Comparison of ENCODE assay signal across 26 cellular contexts in genomic region chr14:54102530-54102929, GRCh38.
A peak's percentile ranks its signal among the peaks of the same experiment; 100 is the strongest.
DNase-seq lines count a peak whose midpoint lies in the region; ATAC-seq, FAIRE-seq and TF ChIP-seq lines count a peak whose summit lies in the region.
"Had no signal": no experiment of that assay in that cellular context is flagged by ENCODE, and none has a peak within 500 bp of the region (broad histone marks: within the 10 kb centered on the region; RNA-seq: fewer than 3 reads in every experiment).

No MANE protein-coding gene starts in this region.

- no peak for TF ChIP-seq RAD21 in HCT116 (IDR thresholded peaks at IDR 0.05; ENCODE audit: low read depth)

- H3K9me3 ChIP-seq in mammary epithelial cell (replicated peaks; ENCODE audit: insufficient read depth, low read length) (no peaks in the 10 kb centered on the region), Caco-2 (no peaks in the 10 kb centered on the region), HCT116 (ENCODE audit: control insufficient read depth in 1 of 2, insufficient read depth in 1 of 2, low read depth in 1 of 2, low read length in 2 of 2) (no peaks in the 10 kb centered on the region)
- H3K9me3 ChIP-seq: BE2C, BLaER1 had no signal

- FAIRE-seq in GM12891 (lab: Jason Lieb, UNC) = no peak
- FAIRE-seq: A204.1, D721Med, G401.6, GM12892, GM18507, GM19239 had no signal

- H3K27me3 Mint-ChIP-seq in MCF 10A (ENCODE audit: insufficient read depth, unreplicated experiment) = no peaks in the 10 kb centered on the region
- no peaks in the 10 kb centered on the region for H3K27me3 Mint-ChIP-seq in Caco-2 (ENCODE audit: insufficient read depth, unreplicated experiment)
- H3K27me3 Mint-ChIP-seq in nephron progenitor cell (ENCODE audit: low read depth, poor library complexity) = no peaks in the 10 kb centered on the region
- H3K27me3 Mint-ChIP-seq: CD4-positive, alpha-beta memory T cell; CD4-positive, CD25-positive, alpha-beta regulatory T cell; CD8-positive, alpha-beta memory T cell had no signal

- dilution Hi-C loops in mammary epithelial cell (cut with HindIII; ENCODE audit: low sequenced_read_pairs) = no loop called here

- H2AFZ ChIP-seq in mammary epithelial cell (ENCODE audit: low read depth, low read length) (no peak overlapping the region), HCT116 (ENCODE audit: low read depth, low read length, poor library complexity, severe bottlenecking) (no peak overlapping the region)

- intact Hi-C loops in MCF 10A (cut with micrococcal nuclease) (no loop called here), mammary epithelial cell (cut with micrococcal nuclease) (loop anchor here (1.0 to 10.0 kb wide), 2 partner anchors 47 to 212 kb away; no protein-coding TSS in a partner anchor), Caco-2 (cut with micrococcal nuclease; ENCODE audit: unreplicated experiment) (loop anchor here (2.0 kb wide), 1 partner anchor 102 kb away; no protein-coding TSS in a partner anchor), HCT116 (cut with micrococcal nuclease) (no loop called here)

- TF ChIP-seq CTCF in MCF 10A (IDR thresholded peaks at IDR 0.05; ENCODE audit: unreplicated experiment) (no peak), mammary epithelial cell (conservative IDR thresholded peaks at IDR 0.05 in 1 of 2, IDR thresholded peaks at IDR 0.05 in 1 of 2; ENCODE audit: extremely low read depth in 1 of 2, insufficient read depth in 1 of 2, low read depth in 1 of 2, low read length in 2 of 2) (no peak), Caco-2 (IDR thresholded peaks at IDR 0.05; ENCODE audit: insufficient read depth in 1 of 2, low read depth in 1 of 2, low read length in 1 of 2, severe bottlenecking in 1 of 2, unreplicated experiment in 1 of 2) (no peak), HCT116 (IDR thresholded peaks at IDR 0.05 in 2 of 3, conservative IDR thresholded peaks at IDR 0.05 in 1 of 3; ENCODE audit: borderline replicate concordance in 1 of 3, insufficient read depth in 1 of 3, low read depth in 2 of 3, low read length in 2 of 3) (no peak), nephron progenitor cell (IDR thresholded peaks at IDR 0.05) (no peak)

- CTCF ChIA-PET in MCF 10A (lab: Yijun Ruan, JAX) = interaction anchor here (1.0 kb wide), 1 partner anchor 27 kb away, joined by 3 read pairs; no protein-coding TSS in a partner anchor
- CTCF ChIA-PET in mammary epithelial cell (lab: Charles Lee; ENCODE audit: low non-redundant PET) = no interaction called here
- CTCF ChIA-PET in Caco-2 (lab: Charles Lee) = interaction anchor here (0.8 kb wide), 1 partner anchor 73 kb away, joined by 3 read pairs; no protein-coding TSS in a partner anchor
- CTCF ChIA-PET in HCT116 (lab: Charles Lee) = no interaction called here

- no peaks in the 10 kb centered on the region for H3K27me3 ChIP-seq in mammary epithelial cell (ENCODE audit: insufficient read depth, low read length)
- no peaks in the 10 kb centered on the region for H3K27me3 ChIP-seq in Caco-2 (replicated peaks; ENCODE audit: control insufficient read depth, insufficient read depth, low read length)
- no peaks in the 10 kb centered on the region for H3K27me3 ChIP-seq in HCT116 (ENCODE audit: insufficient read depth, low read length)
- H3K27me3 ChIP-seq: BLaER1 had no signal

- no peak overlapping the region for H3K4me3 Mint-ChIP-seq in MCF 10A (ENCODE audit: unreplicated experiment)
- H3K4me3 Mint-ChIP-seq in Caco-2 (ENCODE audit: unreplicated experiment) = no peak overlapping the region
- H3K4me3 Mint-ChIP-seq in nephron progenitor cell = no peak overlapping the region
- H3K4me3 Mint-ChIP-seq: CD14-positive monocyte; CD4-positive, alpha-beta memory T cell; CD4-positive, CD25-positive, alpha-beta regulatory T cell; CD8-positive, alpha-beta memory T cell had no signal

- peaks cover 24% of the 10 kb centered on the region for H3K4me1 Mint-ChIP-seq in MCF 10A (ENCODE audit: insufficient read depth, unreplicated experiment)
- H3K4me1 Mint-ChIP-seq in Caco-2 (ENCODE audit: low read depth, unreplicated experiment) = peaks cover 20% of the 10 kb centered on the region
- H3K4me1 Mint-ChIP-seq in nephron progenitor cell = peaks cover 36% of the 10 kb centered on the region
- H3K4me1 Mint-ChIP-seq: CD14-positive monocyte; CD4-positive, alpha-beta memory T cell; CD4-positive, CD25-positive, alpha-beta regulatory T cell; CD8-positive, alpha-beta memory T cell had no signal

- no peak for TF ChIP-seq POLR2A in HCT116 (IDR thresholded peaks at IDR 0.05; ENCODE audit: borderline replicate concordance, extremely low read depth, insufficient read depth, insufficient read length)
- TF ChIP-seq POLR2A in GM12891 (IDR thresholded peaks at IDR 0.05; ENCODE audit: low read depth, low read length) = no peak

- in situ Hi-C loops in mammary epithelial cell (cut with MboI; ENCODE audit: low sequenced_read_pairs in 2 of 2) = no loop called here

- no peak for DNase-seq in MCF 10A (ENCODE audit: unreplicated experiment)
- DNase-seq in mammary epithelial cell = no peak
- no peak for DNase-seq in Caco-2
- no peak for DNase-seq in HCT116 (ENCODE audit: low read depth, low spot score)
- DNase-seq in nephron progenitor cell = no peak
- DNase-seq in medulla oblongata (ENCODE audit: extremely low spot score) = no peak
- no peak for DNase-seq in GM12891 (ENCODE audit: insufficient read length, low spot score)
- DNase-seq: 8988T; ACHN; BE2C; C1 segment of cervical spinal cord; Calu3; CD4-positive, alpha-beta memory T cell; CD4-positive, CD25-positive, alpha-beta regulatory T cell; CD8-positive, alpha-beta memory T cell; COR-L47; DMS79 treated with DMSO at 0.1 percent for 48 hours; GF-D8 had no signal

- H3K36me3 Mint-ChIP-seq in MCF 10A (ENCODE audit: insufficient read depth, unreplicated experiment) = no peaks in the 10 kb centered on the region
- H3K36me3 Mint-ChIP-seq in Caco-2 (ENCODE audit: insufficient read depth, unreplicated experiment) = no peaks in the 10 kb centered on the region
- H3K36me3 Mint-ChIP-seq in nephron progenitor cell (ENCODE audit: low read depth) = no peaks in the 10 kb centered on the region
- H3K36me3 Mint-ChIP-seq: CD14-positive monocyte; CD4-positive, alpha-beta memory T cell; CD4-positive, CD25-positive, alpha-beta regulatory T cell; CD8-positive, alpha-beta memory T cell had no signal

- H3K27ac Mint-ChIP-seq in MCF 10A (ENCODE audit: low read depth, unreplicated experiment) = peak overlapping the region; percentile 9
- peak overlapping the region; percentile 53 for H3K27ac Mint-ChIP-seq in Caco-2 (ENCODE audit: unreplicated experiment)
- peak overlapping the region; percentile 34 for H3K27ac Mint-ChIP-seq in nephron progenitor cell
- H3K27ac Mint-ChIP-seq: CD14-positive monocyte; CD4-positive, alpha-beta memory T cell; CD4-positive, CD25-positive, alpha-beta regulatory T cell; CD8-positive, alpha-beta memory T cell had no signal

- H3K27ac ChIP-seq in mammary epithelial cell (ENCODE audit: insufficient read depth, low read depth, low read length) = no peak overlapping the region
- peak overlapping the region; percentile 31; the same call in 1 of the 2 replicates for H3K27ac ChIP-seq in HCT116 (ENCODE audit: low read depth, low read length)
- H3K27ac ChIP-seq: BLaER1 had no signal

- POLR2A ChIA-PET in MCF 10A (lab: Yijun Ruan, JAX) (interaction anchor here (0.6 kb wide), 1 partner anchor 338 kb away, joined by 3 read pairs; no protein-coding TSS in a partner anchor), Caco-2 (lab: Charles Lee) (no interaction called here), HCT116 (lab: Charles Lee) (no interaction called here)

- BruUV-seq in MCF 10A (replicated peaks; lab: Mats Ljungman, UMichigan) (no TSS peak), mammary epithelial cell (replicated peaks; lab: Mats Ljungman, UMichigan) (no TSS peak), Caco-2 (replicated peaks; lab: Mats Ljungman, UMichigan) (no TSS peak), HCT116 (replicated peaks; lab: Mats Ljungman, UMichigan) (no TSS peak)

- H3K4me3 ChIP-seq in mammary epithelial cell (replicated peaks in 1 of 3; ENCODE audit: insufficient read depth in 1 of 3, low read depth in 2 of 3, low read length in 3 of 3) (no peak overlapping the region), Caco-2 (ENCODE audit: low read depth, low read length) (no peak overlapping the region), HCT116 (replicated peaks in 1 of 2; ENCODE audit: low read depth in 1 of 2, low read length in 2 of 2) (no peak overlapping the region)
- H3K4me3 ChIP-seq: BLaER1 had no signal

- H3K79me2 ChIP-seq in mammary epithelial cell (ENCODE audit: insufficient read depth, low read length) = no peaks in the 10 kb centered on the region
- no peaks in the 10 kb centered on the region for H3K79me2 ChIP-seq in HCT116 (ENCODE audit: insufficient read depth, low read length)

- no peak overlapping the region for H3K4me2 ChIP-seq in mammary epithelial cell (ENCODE audit: insufficient read depth, low read depth, low read length)
- H3K4me2 ChIP-seq in HCT116 (ENCODE audit: low read length) = no peak overlapping the region
- H3K4me2 ChIP-seq: BLaER1 had no signal

- H3K36me3 ChIP-seq in mammary epithelial cell (ENCODE audit: insufficient read depth, low read length) (no peaks in the 10 kb centered on the region), Caco-2 (ENCODE audit: control insufficient read depth, insufficient read depth, low read length) (no peaks in the 10 kb centered on the region), HCT116 (ENCODE audit: control insufficient read depth in 1 of 2, insufficient read depth in 2 of 2, low read length in 2 of 2) (no peaks in the 10 kb centered on the region)
- H3K36me3 ChIP-seq: BE2C, BLaER1 had no signal

- ATAC-seq in HCT116 = no peak

- no peaks in the 10 kb centered on the region for H4K20me1 ChIP-seq in mammary epithelial cell (ENCODE audit: insufficient read depth, low read length)
- no peaks in the 10 kb centered on the region for H4K20me1 ChIP-seq in HCT116 (ENCODE audit: insufficient read depth)
- H4K20me1 ChIP-seq: BLaER1 had no signal

- H3K9me3 Mint-ChIP-seq in MCF 10A (ENCODE audit: unreplicated experiment) (peaks cover 8% of the 10 kb centered on the region), Caco-2 (ENCODE audit: unreplicated experiment) (peaks cover 26% of the 10 kb centered on the region), nephron progenitor cell (no peaks in the 10 kb centered on the region)
- H3K9me3 Mint-ChIP-seq: CD14-positive monocyte had no signal

- H3K4me1 ChIP-seq in mammary epithelial cell (ENCODE audit: insufficient read depth, low read length) (peaks cover 41% of the 10 kb centered on the region), Caco-2 (peaks cover 16% of the 10 kb centered on the region), HCT116 (ENCODE audit: control insufficient read depth in 1 of 2, insufficient read depth in 2 of 2, low read length in 2 of 2) (peaks cover 42 to 48% of the 10 kb centered on the region in 2 experiments)
- H3K4me1 ChIP-seq: BE2C, BLaER1 had no signal

- H3K9ac ChIP-seq in mammary epithelial cell (ENCODE audit: insufficient read depth, low read length) (no peak overlapping the region), HCT116 (ENCODE audit: low read length) (no peak overlapping the region)
- H3K9ac ChIP-seq: BLaER1 had no signal

- no peaks in the 10 kb centered on the region for H3K9me2 ChIP-seq in HCT116 (ENCODE audit: insufficient read depth)

- RAD21 ChIA-PET in HCT116 (lab: Charles Lee; ENCODE audit: low non-redundant PET in 1 of 2, low total read pairs in 2 of 2, uncharacterized antibody in 2 of 2, unreplicated experiment in 2 of 2) = no interaction called here

TF ChIP-seq in HCT116, 20 proteins besides CTCF, POLR2A, EP300 and RAD21 (continues in another document):
- no peak for TF ChIP-seq ZFX (IDR thresholded peaks at IDR 0.05)

Comparison
In these comparisons a context has a peak if more than half of its experiments do, and no peak if none do; other contexts are left out.
1. CTCF ChIA-PET loops: an anchor here in MCF 10A (1.0 kb wide) and Caco-2 (0.8 kb wide); none called in mammary epithelial cell and HCT116.
2. intact Hi-C loops: an anchor here in mammary epithelial cell (1.0 to 10.0 kb wide) and Caco-2 (2.0 kb wide); none called in MCF 10A and HCT116.